ENCODE assay signal across 9 cellular contexts in genomic region chr10:110221044-110221720, GRCh38. TPM values are rescaled to one million over a fixed set of nuclear protein-coding genes. Genes with fewer than 3 reads are reported as not detected.
A peak's percentile ranks its signal among the peaks of the same experiment; 100 is the strongest.
DNase-seq lines count a peak whose midpoint lies in the region; ATAC-seq, FAIRE-seq and TF ChIP-seq lines count a peak whose summit lies in the region.
"Had no signal": no experiment of that assay in that cellular context is flagged by ENCODE, and none has a peak within 500 bp of the region (broad histone marks: within the 10 kb centered on the region; RNA-seq: fewer than 3 reads in every experiment).

No MANE protein-coding gene starts in this region.

- no peak for TF ChIP-seq RAD21 in SK-N-SH (IDR thresholded peaks at IDR 0.05; ENCODE audit: low read length)

- H3K9ac ChIP-seq in SK-N-SH: peak overlapping the region; percentile 31; the same call in 1 of the 2 replicates
- peak overlapping the region; percentile 76 for H3K9ac ChIP-seq in astrocyte (ENCODE audit: low read length)

- no peaks in the 10 kb centered on the region for H3K9me3 Mint-ChIP-seq in astrocyte (ENCODE audit: unreplicated experiment)

- peak overlapping the region; percentile 66; the same call in 1 of the 2 replicates for H2AFZ ChIP-seq in SK-N-SH (ENCODE audit: low read depth)
- H2AFZ ChIP-seq in astrocyte (ENCODE audit: low read depth, low read length): peak overlapping the region; percentile 70

- peak overlapping the region; percentile 29 to 49; a peak in 3 of 4 replicates for H3K4me3 ChIP-seq in SK-N-SH (ENCODE audit: low read depth in 2 of 2, low read length in 1 of 2)
- peak overlapping the region; percentile 59 for H3K4me3 ChIP-seq in astrocyte (ENCODE audit: insufficient read depth, low read depth, low read length)

- POLR2A ChIA-PET in SK-N-SH (lab: Yijun Ruan, JAX): interaction anchor here (1.6 kb wide), 1 partner anchor 10 kb away, joined by 7 read pairs; no protein-coding TSS in a partner anchor

- no peak for TF ChIP-seq EP300 in SK-N-SH (IDR thresholded peaks at IDR 0.05; ENCODE audit: borderline replicate concordance in 1 of 2, low read depth in 1 of 2, low read length in 1 of 2)

- no peaks in the 10 kb centered on the region for H3F3A ChIP-seq in SK-N-SH (replicated peaks; ENCODE audit: insufficient read depth)

- FAIRE-seq in astrocyte (lab: Jason Lieb, UNC): no peak
- FAIRE-seq: bronchial epithelial cell had no signal

- H3K27ac Mint-ChIP-seq in astrocyte (ENCODE audit: unreplicated experiment): no peak overlapping the region

- H3K27ac ChIP-seq in SK-N-SH (ENCODE audit: low read depth in 2 of 2, low read length in 1 of 2) (peak overlapping the region in 1 of 2 experiments; percentile 38; a peak in 2 of 4 replicates), astrocyte (ENCODE audit: low read depth, low read length) (peak overlapping the region; percentile 57), layer of hippocampus (ENCODE audit: low read depth, low read length) (peak overlapping the region; percentile 92), temporal lobe (ENCODE audit: low read depth, low read length) (peak overlapping the region; percentile 94)

- no peaks in the 10 kb centered on the region for H3K27me3 Mint-ChIP-seq in astrocyte (ENCODE audit: low read depth, unreplicated experiment)

- H3K4me1 Mint-ChIP-seq in astrocyte (ENCODE audit: low read depth, unreplicated experiment): peaks cover 33% of the 10 kb centered on the region

- DNase-seq in SK-N-SH (no peak), astrocyte (ENCODE audit: low read depth) (no peak), left colon (no peak)
- DNase-seq in activated CD4-positive, CD25-positive, alpha-beta regulatory T cell treated with anti-CD3 and anti-CD28 coated beads, Interleukin-2, amount 50 U/mL, for 72 hours: no peak

- H3K9me3 ChIP-seq in SK-N-SH: no peaks in the 10 kb centered on the region
- H3K9me3 ChIP-seq in astrocyte (ENCODE audit: insufficient read depth, low read depth, low read length): no peaks in the 10 kb centered on the region

- ATAC-seq in SK-N-SH treated with all-trans-retinoic acid at 6 μM for 48 hours: no peak
- ATAC-seq in HG03175 (IDR thresholded peaks at IDR 0.05; ENCODE audit: unreplicated experiment): no peak
- no peak for ATAC-seq in left colon

- H3K79me2 ChIP-seq in SK-N-SH (ENCODE audit: insufficient read depth) (no peaks in the 10 kb centered on the region), astrocyte (ENCODE audit: insufficient read depth, low read length) (no peaks in the 10 kb centered on the region)

- no peaks in the 10 kb centered on the region for H4K20me1 ChIP-seq in SK-N-SH (ENCODE audit: insufficient read depth)
- no peaks in the 10 kb centered on the region for H4K20me1 ChIP-seq in astrocyte (ENCODE audit: insufficient read depth, low read length)

- no peaks in the 10 kb centered on the region for H3K36me3 ChIP-seq in SK-N-SH (replicated peaks in 1 of 2; ENCODE audit: control insufficient read depth in 1 of 2, insufficient read depth in 2 of 2, low read length in 1 of 2)
- no peaks in the 10 kb centered on the region for H3K36me3 ChIP-seq in astrocyte (ENCODE audit: insufficient read depth, low read length)

- no peaks in the 10 kb centered on the region for H3K9me2 ChIP-seq in SK-N-SH

- H3K4me2 ChIP-seq in SK-N-SH (peak overlapping the region; percentile 71), astrocyte (ENCODE audit: low read length) (peak overlapping the region; percentile 89)

- WGBS in SK-N-SH (ENCODE audit: low lambda C conversion rate): 91% methylated on average over 4 of the region's 4 CpGs

- H3K4me3 Mint-ChIP-seq in astrocyte (ENCODE audit: unreplicated experiment): peak overlapping the region; percentile 76

- intact Hi-C loops in left colon (cut with DNase I, micrococcal nuclease): loop anchor here in 1 of 2 donors (10.0 kb wide), 1 partner anchor 54 kb away; no protein-coding TSS in a partner anchor

- H3K27me3 ChIP-seq in SK-N-SH (ENCODE audit: insufficient read depth) (no peaks in the 10 kb centered on the region), astrocyte (ENCODE audit: insufficient read depth, low read length) (peaks cover 5% of the 10 kb centered on the region), layer of hippocampus (ENCODE audit: control insufficient read depth, insufficient read depth, low read length) (no peaks in the 10 kb centered on the region)

- no peaks in the 10 kb centered on the region for H3K36me3 Mint-ChIP-seq in astrocyte (ENCODE audit: low read depth, unreplicated experiment)

- CTCF ChIA-PET in SK-N-SH (lab: Yijun Ruan, JAX): interaction anchor here (0.7 to 6.0 kb wide), 4 partner anchors 9 to 83 kb away, joined by 4 to 32 read pairs (median 6); no protein-coding TSS in a partner anchor

- H3K4me1 ChIP-seq in SK-N-SH (ENCODE audit: control insufficient read depth in 1 of 2, insufficient read depth in 2 of 2, low read depth in 1 of 2, low read length in 1 of 2) (peaks cover 0 to 9% of the 10 kb centered on the region in 2 experiments; a peak in 2 of 4 replicates), astrocyte (ENCODE audit: insufficient read depth, low read length) (peaks cover 15% of the 10 kb centered on the region)

- TF ChIP-seq CTCF in SK-N-SH (IDR thresholded peaks at IDR 0.05): no peak
- TF ChIP-seq CTCF in astrocyte (IDR thresholded peaks at IDR 0.05; ENCODE audit: insufficient read depth, low read depth, low read length): no peak

TF ChIP-seq in SK-N-SH, 30 proteins besides CTCF, POLR2A, EP300 and RAD21 (continues in another document):
- TF ChIP-seq FOXJ3 (CRISPR knock-in tag; IDR thresholded peaks at IDR 0.05) (no peak), USF1 (IDR thresholded peaks at IDR 0.05; ENCODE audit: borderline replicate concordance, low read depth) (no peak), TEAD4 (IDR thresholded peaks at IDR 0.05; ENCODE audit: borderline replicate concordance, insufficient read depth) (no peak), RCOR1 (IDR thresholded peaks at IDR 0.05; ENCODE audit: low read length) (no peak), EZH2phosphoT487 (IDR thresholded peaks at IDR 0.05; ENCODE audit: borderline replicate concordance, low read depth) (no peak)
- TF ChIP-seq, protein P1, sequence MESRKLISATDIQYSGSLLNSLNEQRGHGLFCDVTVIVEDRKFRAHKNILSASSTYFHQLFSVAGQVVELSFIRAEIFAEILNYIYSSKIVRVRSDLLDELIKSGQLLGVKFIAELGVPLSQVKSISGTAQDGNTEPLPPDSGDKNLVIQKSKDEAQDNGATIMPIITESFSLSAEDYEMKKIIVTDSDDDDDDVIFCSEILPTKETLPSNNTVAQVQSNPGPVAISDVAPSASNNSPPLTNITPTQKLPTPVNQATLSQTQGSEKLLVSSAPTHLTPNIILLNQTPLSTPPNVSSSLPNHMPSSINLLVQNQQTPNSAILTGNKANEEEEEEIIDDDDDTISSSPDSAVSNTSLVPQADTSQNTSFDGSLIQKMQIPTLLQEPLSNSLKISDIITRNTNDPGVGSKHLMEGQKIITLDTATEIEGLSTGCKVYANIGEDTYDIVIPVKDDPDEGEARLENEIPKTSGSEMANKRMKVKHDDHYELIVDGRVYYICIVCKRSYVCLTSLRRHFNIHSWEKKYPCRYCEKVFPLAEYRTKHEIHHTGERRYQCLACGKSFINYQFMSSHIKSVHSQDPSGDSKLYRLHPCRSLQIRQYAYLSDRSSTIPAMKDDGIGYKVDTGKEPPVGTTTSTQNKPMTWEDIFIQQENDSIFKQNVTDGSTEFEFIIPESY (IDR thresholded peaks at IDR 0.05; ENCODE audit: borderline replicate concordance, low read depth): no peak

TF ChIP-seq in SK-N-SH treated with all-trans-retinoic acid at 6 μM for 48 hours, 23 proteins besides CTCF, POLR2A, EP300 and RAD21:
- no peak for TF ChIP-seq ZNF70 (CRISPR knock-in tag; IDR thresholded peaks at IDR 0.05)
- no peak for TF ChIP-seq BACH2 (CRISPR knock-in tag; IDR thresholded peaks at IDR 0.05; ENCODE audit: borderline replicate concordance)
- no peak for TF ChIP-seq ZC3H10 (CRISPR knock-in tag; IDR thresholded peaks at IDR 0.05)
- TF ChIP-seq TCF4 (CRISPR knock-in tag; IDR thresholded peaks at IDR 0.05; ENCODE audit: borderline replicate concordance): no peak
- TF ChIP-seq ZNF8 (CRISPR knock-in tag; IDR thresholded peaks at IDR 0.05): no peak
TF ChIP-seq in SK-N-SH treated with all-trans-retinoic acid at 6 μM for 48 hours: peak in this region for 0.

RNA-seq across cellular contexts. Expression of gene MXI1, which starts 13.8 kb away (rescaled TPM):
- polyA plus RNA-seq in SK-N-SH (2012; rRNA removed): 13.8 and 17.8 TPM in 2 replicates
- polyA plus RNA-seq in SK-N-SH (2012; cell fraction: cytosol; rRNA removed): 16.4 and 18.0 TPM in 2 replicates
- polyA plus RNA-seq in SK-N-SH (2012; cell fraction: nucleus; rRNA removed): 12.8 and 28.2 TPM in 2 replicates
- 31.5 and 35.4 TPM in 2 replicates for total RNA-seq in astrocyte
- total RNA-seq in temporal lobe: 49.2 TPM
- total RNA-seq in left colon: 100 to 1,000 TPM; 134 to 154 TPM
